ENCODE assay signal across 17 cellular contexts in genomic region chrX:123186796-123187195, GRCh38. TPM values are rescaled to one million over a fixed set of nuclear protein-coding genes. Genes with fewer than 3 reads are reported as not detected.
DNase-seq lines count a peak whose midpoint lies in the region; ATAC-seq and TF ChIP-seq lines count a peak whose summit lies in the region.
"Had no signal": no experiment of that assay in that cellular context is flagged by ENCODE, and none has a peak within 500 bp of the region (broad histone marks: within the 10 kb centered on the region; RNA-seq: fewer than 3 reads in every experiment).

No MANE protein-coding gene starts in this region.

- peak overlapping the region in 54 of 59 donors; percentile 10 to 74 (median 59) for H3K4me3 ChIP-seq in dorsolateral prefrontal cortex

- H3K4me1 Mint-ChIP-seq in glutamatergic neuron (ENCODE audit: low read depth, unreplicated experiment) = peaks cover 14% of the 10 kb centered on the region

- DNase-seq in EH (ENCODE audit: low read depth) (peak; percentile 65), dorsolateral prefrontal cortex (no peak), glutamatergic neuron (no peak), RPMI8226 (no peak), NCI-H146 treated with DMSO at 0.1 percent for 48 hours (lab: John Stamatoyannopoulos, UW; ENCODE audit: unreplicated experiment) (no peak)
- DNase-seq in stimulated activated CD4-positive, alpha-beta T cell treated with anti-CD3 and anti-CD28 coated beads, Interleukin-2, amount 100 ng/mL, for 48 hours = no peak
- DNase-seq: H9, MM.1S, NCI-H1105, NCI-H187 treated with DMSO at 0.1 percent for 48 hours, NCI-H526 treated with DMSO at 0.1 percent for 48 hours, SHP77 treated with DMSO at 0.1 percent for 48 hours had no signal

- no peak for TF ChIP-seq CTCF in dorsolateral prefrontal cortex (IDR thresholded peaks at IDR 0.05 in 54 of 56, conservative IDR thresholded peaks at IDR 0.05 in 2 of 56; ENCODE audit: low read depth in 1 of 56, partially characterized antibody in 56 of 56)
- no peak for TF ChIP-seq CTCF in glutamatergic neuron (IDR thresholded peaks at IDR 0.05; ENCODE audit: partially characterized antibody, unreplicated experiment)

- H3K9me3 Mint-ChIP-seq in glutamatergic neuron (ENCODE audit: unreplicated experiment) = no peaks in the 10 kb centered on the region

- peaks cover 0 to 65% (median 12%) of the 10 kb centered on the region in 45 donors for H3K27me3 ChIP-seq in dorsolateral prefrontal cortex

- no peak for ATAC-seq in GM18511 (IDR thresholded peaks at IDR 0.05; ENCODE audit: unreplicated experiment)

- peaks cover 3% of the 10 kb centered on the region for H3K27me3 Mint-ChIP-seq in glutamatergic neuron (ENCODE audit: unreplicated experiment)

- intact Hi-C loops in dorsolateral prefrontal cortex (cut with DNase I) = loop anchor here (10.0 kb wide), 2 partner anchors 78 to 228 kb away; no protein-coding TSS in a partner anchor

- no peaks in the 10 kb centered on the region for H3K36me3 Mint-ChIP-seq in glutamatergic neuron (ENCODE audit: unreplicated experiment)

- H3K27ac ChIP-seq in dorsolateral prefrontal cortex = peak overlapping the region in 34 of 59 donors; percentile 0 to 83 (median 70)
- H3K27ac ChIP-seq in temporal lobe (ENCODE audit: low read depth, low read length) = peak overlapping the region; percentile 9
- H3K27ac ChIP-seq: C4-2B had no signal

- peak overlapping the region; percentile 49 for H3K4me3 Mint-ChIP-seq in glutamatergic neuron (ENCODE audit: unreplicated experiment)

- no peak overlapping the region for H3K27ac Mint-ChIP-seq in glutamatergic neuron (ENCODE audit: unreplicated experiment)
- H3K27ac Mint-ChIP-seq: H9 had no signal

RNA-seq across cellular contexts. Expression of gene GRIA3, which starts 2.7 kb away (rescaled TPM):
- total RNA-seq in dorsolateral prefrontal cortex (100 to 1,000 TPM in 100 of 120 experiments, 10 to 100 TPM in 20; 44.8 to 176 (median 130) TPM), glutamatergic neuron (ENCODE audit: unreplicated experiment) (9.7 TPM), temporal lobe (57.3 TPM)
- total RNA-seq: Daoy, HT-29 had no signal
